Comparison of ENCODE assay signal across 29 cellular contexts in the genomic region with DNA sequence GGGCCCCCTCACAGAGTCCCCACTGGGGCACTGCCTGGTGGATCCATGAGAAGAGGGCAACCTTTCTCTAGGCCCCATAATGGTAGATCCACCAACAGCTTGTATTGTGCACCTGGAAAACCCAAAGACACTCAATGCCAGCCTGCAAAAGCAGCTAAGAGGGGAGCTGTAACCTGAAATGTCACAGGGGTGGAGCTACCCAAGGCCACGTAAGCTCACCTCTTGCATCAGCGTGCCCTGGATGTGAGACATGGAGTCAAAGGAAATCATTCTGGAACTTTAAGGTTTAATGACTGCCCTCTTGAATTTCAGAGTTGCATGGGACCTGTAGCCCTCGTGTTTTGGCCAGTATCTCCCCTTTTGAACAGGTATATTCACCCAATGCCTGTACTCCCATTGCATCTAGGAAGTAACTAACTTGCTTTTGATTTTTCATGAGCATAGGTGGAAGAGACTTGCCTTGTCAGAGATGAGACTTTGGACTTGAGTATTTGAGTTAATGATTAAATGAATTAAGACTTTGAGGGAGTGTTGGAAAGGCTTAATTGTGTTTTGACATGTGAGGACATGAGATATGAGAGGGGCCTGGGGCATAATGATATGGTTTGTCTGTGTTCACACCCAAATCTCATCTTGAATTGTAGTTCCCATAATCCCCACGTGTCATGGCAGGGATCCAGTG.
"Had no signal": no experiment of that assay in that cellular context is flagged by ENCODE, and none has a peak within 500 bp of the region (broad histone marks: within the 10 kb centered on the region; RNA-seq: fewer than 3 reads in every experiment).

No MANE protein-coding gene starts in this region.

- H3K27me3 Mint-ChIP-seq: activated CD4-positive, alpha-beta memory T cell treated with anti-CD3 and anti-CD28 coated beads, Interleukin-2, amount 10 ng/mL, durations not matched to agents 7 days and 5 days; activated CD4-positive, alpha-beta T cell treated with anti-CD3 and anti-CD28 coated beads for 36 hours; activated CD4-positive, alpha-beta T cell treated with anti-CD3 and anti-CD28 coated beads, Interleukin-2, amount 10 ng/mL, durations not matched to agents 7 days and 5 days; activated naive CD4-positive, alpha-beta T cell treated with anti-CD3 and anti-CD28 coated beads, Interleukin-2, amount 10 ng/mL, durations not matched to agents 7 days and 5 days; activated naive CD8-positive, alpha-beta T cell treated with anti-CD3 and anti-CD28 coated beads, Interleukin-2, amount 10 ng/mL, durations not matched to agents 7 days and 5 days; activated T-cell treated with anti-CD3 and anti-CD28 coated beads, Interleukin-2, amount 50 U/mL, for 24 hours; T-helper 17 cell had no signal

- H3K36me3 Mint-ChIP-seq: activated naive CD4-positive, alpha-beta T cell treated with anti-CD3 and anti-CD28 coated beads, Interleukin-2, amount 10 ng/mL, durations not matched to agents 7 days and 5 days; activated naive CD8-positive, alpha-beta T cell treated with anti-CD3 and anti-CD28 coated beads, Interleukin-2, amount 10 ng/mL, durations not matched to agents 7 days and 5 days had no signal

- FAIRE-seq: frontal cortex had no signal

- H3K9me3 ChIP-seq: ascending aorta, colonic mucosa had no signal

- H3K4me3 ChIP-seq: ascending aorta, breast epithelium, cardiac muscle cell, colonic mucosa had no signal

- H3K4me3 Mint-ChIP-seq: activated CD4-positive, alpha-beta memory T cell treated with anti-CD3 and anti-CD28 coated beads, Interleukin-2, amount 10 ng/mL, durations not matched to agents 7 days and 5 days; activated CD4-positive, alpha-beta T cell treated with anti-CD3 and anti-CD28 coated beads for 36 hours; activated CD4-positive, alpha-beta T cell treated with anti-CD3 and anti-CD28 coated beads, Interleukin-2, amount 10 ng/mL, durations not matched to agents 7 days and 5 days; activated naive CD4-positive, alpha-beta T cell treated with anti-CD3 and anti-CD28 coated beads, Interleukin-2, amount 10 ng/mL, durations not matched to agents 7 days and 5 days; activated naive CD8-positive, alpha-beta T cell treated with anti-CD3 and anti-CD28 coated beads, Interleukin-2, amount 10 ng/mL, durations not matched to agents 7 days and 5 days; activated T-cell treated with anti-CD3 and anti-CD28 coated beads, Interleukin-2, amount 50 U/mL, for 24 hours; activated T-cell treated with anti-CD3 and anti-CD28 coated beads, Interleukin-2, amount 50 U/mL, for 72 hours; brain; endodermal cell; T-helper 17 cell had no signal

- H3K36me3 ChIP-seq: ascending aorta, breast epithelium, cardiac muscle cell, colonic mucosa had no signal

- H3K27ac Mint-ChIP-seq: activated CD4-positive, alpha-beta memory T cell treated with anti-CD3 and anti-CD28 coated beads, Interleukin-2, amount 10 ng/mL, durations not matched to agents 7 days and 5 days; activated CD4-positive, alpha-beta T cell treated with anti-CD3 and anti-CD28 coated beads for 36 hours; activated CD4-positive, alpha-beta T cell treated with anti-CD3 and anti-CD28 coated beads, Interleukin-2, amount 10 ng/mL, durations not matched to agents 7 days and 5 days; activated naive CD4-positive, alpha-beta T cell treated with anti-CD3 and anti-CD28 coated beads, Interleukin-2, amount 10 ng/mL, durations not matched to agents 7 days and 5 days; activated naive CD4-positive, alpha-beta T cell treated with anti-CD3 and anti-CD28 coated beads, Interleukin-2, amount 50 U/mL, for 72 hours; activated naive CD8-positive, alpha-beta T cell treated with anti-CD3 and anti-CD28 coated beads, Interleukin-2, amount 10 ng/mL, durations not matched to agents 7 days and 5 days; activated T-cell treated with anti-CD3 and anti-CD28 coated beads, Interleukin-2, amount 50 U/mL, for 24 hours; activated T-cell treated with anti-CD3 and anti-CD28 coated beads, Interleukin-2, amount 50 U/mL, for 72 hours; brain; endodermal cell; T-helper 17 cell had no signal

- H3K4me1 Mint-ChIP-seq: activated CD4-positive, alpha-beta memory T cell treated with anti-CD3 and anti-CD28 coated beads, Interleukin-2, amount 10 ng/mL, durations not matched to agents 7 days and 5 days; activated CD4-positive, alpha-beta T cell treated with anti-CD3 and anti-CD28 coated beads for 36 hours; activated CD4-positive, alpha-beta T cell treated with anti-CD3 and anti-CD28 coated beads, Interleukin-2, amount 10 ng/mL, durations not matched to agents 7 days and 5 days; activated naive CD4-positive, alpha-beta T cell treated with anti-CD3 and anti-CD28 coated beads, Interleukin-2, amount 10 ng/mL, durations not matched to agents 7 days and 5 days; activated naive CD8-positive, alpha-beta T cell treated with anti-CD3 and anti-CD28 coated beads, Interleukin-2, amount 10 ng/mL, durations not matched to agents 7 days and 5 days; brain; endodermal cell; T-helper 17 cell had no signal

- ATAC-seq: activated CD4-positive, alpha-beta T cell treated with anti-CD3 and anti-CD28 coated beads for 36 hours; activated naive CD4-positive, alpha-beta T cell treated with anti-CD3 and anti-CD28 coated beads, Interleukin-2, amount 50 U/mL, for 72 hours; activated T-cell treated with anti-CD3 and anti-CD28 coated beads, Interleukin-2, amount 50 U/mL, for 72 hours; esophagus mucosa; T-helper 17 cell had no signal

- DNase-seq: activated CD4-positive, alpha-beta memory T cell treated with anti-CD3 and anti-CD28 coated beads, Interleukin-2, amount 10 ng/mL, durations not matched to agents 7 days and 5 days; activated CD4-positive, alpha-beta T cell treated with anti-CD3 and anti-CD28 coated beads for 36 hours; activated CD4-positive, alpha-beta T cell treated with anti-CD3 and anti-CD28 coated beads, Interleukin-2, amount 10 ng/mL, durations not matched to agents 7 days and 5 days; activated CD4-positive, alpha-beta T cell treated with anti-CD3 and anti-CD28 coated beads, Interleukin-2, amount 50 U/mL, for 4 hours; activated CD4-positive, CD25-positive, alpha-beta regulatory T cell; activated CD4-positive, CD25-positive, alpha-beta regulatory T cell treated with anti-CD3 and anti-CD28 coated beads, Interleukin-2, amount 50 U/mL, for 72 hours; activated CD8-positive, alpha-beta memory T cell treated with anti-CD3 and anti-CD28 coated beads, Interleukin-2, amount 50 U/mL, for 48 hours; activated gamma-delta T cell; activated naive CD4-positive, alpha-beta T cell; activated naive CD4-positive, alpha-beta T cell treated with anti-CD3 and anti-CD28 coated beads, Interleukin-2, amount 10 ng/mL, durations not matched to agents 7 days and 5 days; activated naive CD8-positive, alpha-beta T cell treated with anti-CD3 and anti-CD28 coated beads, Interleukin-2, amount 10 ng/mL, durations not matched to agents 7 days and 5 days; activated T-cell treated with anti-CD3 and anti-CD28 coated beads for 4 hours; activated T-cell treated with anti-CD3 and anti-CD28 coated beads, Interleukin-2, amount 50 U/mL, for 24 hours; activated T-cell treated with anti-CD3 and anti-CD28 coated beads, Interleukin-2, amount 50 U/mL, for 72 hours; central memory CD4-positive, alpha-beta T cell; cerebellar nuclear complex; colonic mucosa; effector memory CD4-positive, alpha-beta T cell; endodermal cell; foreskin fibroblast; T-helper 1 cell; T-helper 17 cell had no signal

- H3K4me1 ChIP-seq: ascending aorta, breast epithelium, colonic mucosa had no signal

- H3K27ac ChIP-seq: ascending aorta, breast epithelium, cardiac muscle cell, colonic mucosa had no signal

- H3K27me3 ChIP-seq: ascending aorta, breast epithelium, cardiac muscle cell, colonic mucosa had no signal
